In genomic region chr6:54801669-54802068, GRCh38 we compare ENCODE assay signal across 1 cellular context.
A peak's percentile ranks its signal among the peaks of the same experiment; 100 is the strongest.
TF ChIP-seq lines count a peak whose summit lies in the region.

No MANE protein-coding gene starts in this region.

TF ChIP-seq in K562, 482 proteins besides CTCF, POLR2A, EP300 and RAD21 (continued from another document):
- peak; percentile 21 for TF ChIP-seq TFE3 (CRISPR knock-in tag; IDR thresholded peaks at IDR 0.05)
